ENCODE assay signal across 22 cellular contexts in genomic region chr5:78065663-78066062, GRCh38.
DNase-seq lines count a peak whose midpoint lies in the region; ATAC-seq, FAIRE-seq and TF ChIP-seq lines count a peak whose summit lies in the region.
"Had no signal": no experiment of that assay in that cellular context is flagged by ENCODE, and none has a peak within 500 bp of the region (broad histone marks: within the 10 kb centered on the region; RNA-seq: fewer than 3 reads in every experiment).

No MANE protein-coding gene starts in this region.

- H2AFZ ChIP-seq in SK-N-SH (ENCODE audit: low read depth), result no peak overlapping the region
- H2AFZ ChIP-seq in Loucy (ENCODE audit: low read length), result no peak overlapping the region
- no peak overlapping the region for H2AFZ ChIP-seq in GM12878 (ENCODE audit: control insufficient read depth, low read depth, low read length)

- TF ChIP-seq POLR2A in GM12878 (IDR thresholded peaks at IDR 0.05; ENCODE audit: low read depth, low read length), result no peak

- no peaks in the 10 kb centered on the region for H3K9me2 ChIP-seq in SK-N-SH
- no peaks in the 10 kb centered on the region for H3K9me2 ChIP-seq in Loucy (replicated peaks; ENCODE audit: low read depth, low read length)

- peak; percentile 22 for TF ChIP-seq RAD21 in SK-N-SH (IDR thresholded peaks at IDR 0.05; ENCODE audit: low read length)
- TF ChIP-seq RAD21 in GM12878 (IDR thresholded peaks at IDR 0.05; ENCODE audit: insufficient read depth, low read depth, low read length), result no peak

- H3K79me2 ChIP-seq in SK-N-SH (ENCODE audit: insufficient read depth), result no peaks in the 10 kb centered on the region
- H3K79me2 ChIP-seq in Loucy (ENCODE audit: insufficient read depth, low read length), result no peaks in the 10 kb centered on the region
- no peaks in the 10 kb centered on the region for H3K79me2 ChIP-seq in GM12878 (ENCODE audit: control insufficient read depth, insufficient read depth, low read length)

- TF ChIP-seq EP300 in SK-N-SH (IDR thresholded peaks at IDR 0.05; ENCODE audit: borderline replicate concordance in 1 of 2, low read depth in 1 of 2, low read length in 1 of 2) (no peak), GM12878 (IDR thresholded peaks at IDR 0.05; ENCODE audit: borderline replicate concordance in 1 of 2, control insufficient read depth in 1 of 2, low read depth in 2 of 2, low read length in 2 of 2) (no peak)

- H3K9ac ChIP-seq in SK-N-SH (no peak overlapping the region), Loucy (ENCODE audit: low read depth, low read length, poor library complexity, severe bottlenecking) (no peak overlapping the region), GM12878 (ENCODE audit: control insufficient read depth, insufficient read depth, low read length) (no peak overlapping the region)

- in situ Hi-C loops in GM12878 (cut with MboI), result no loop called here

- no CpG with 5 or more reads among the region's 5 CpGs for WGBS in SK-N-SH (ENCODE audit: low lambda C conversion rate)
- WGBS in GM12878 (ENCODE audit: insufficient coverage, insufficient replicate concordance, low lambda C conversion rate, missing lambda C conversion rate), result 73% methylated on average over 5 of the region's 5 CpGs
- 96 to 99% (median 98%) methylated on average over 5 of the region's 5 CpGs for WGBS in small intestine, 3 donors

- FAIRE-seq in GM12878 (lab: Jason Lieb, UNC), result no peak
- FAIRE-seq in small intestine (lab: Jason Lieb, UNC), result no peak

- TF ChIP-seq CTCF in SK-N-SH (IDR thresholded peaks at IDR 0.05) (0 out of 2 replicates have a peak, but pooled peaks have one; percentile 7), Loucy (conservative IDR thresholded peaks at IDR 0.05; ENCODE audit: low read length) (peak; percentile 30; the same call in 1 of the 2 replicates), GM12878 (IDR thresholded peaks at IDR 0.05 in 2 of 3, conservative IDR thresholded peaks at IDR 0.05 in 1 of 3; ENCODE audit: control insufficient read depth in 2 of 3, extremely low read depth in 1 of 3, insufficient read depth in 1 of 3, low read depth in 3 of 3, low read length in 3 of 3) (peak; percentile 12 to 35 (median 12); a peak in 2 of 6 replicates)

- H3K36me3 ChIP-seq in SK-N-SH (replicated peaks in 1 of 2; ENCODE audit: control insufficient read depth in 1 of 2, insufficient read depth in 2 of 2, low read length in 1 of 2) (peaks cover 0 to 13% of the 10 kb centered on the region in 2 experiments), Loucy (ENCODE audit: insufficient read depth, low read length) (no peaks in the 10 kb centered on the region), GM12878 (ENCODE audit: control insufficient read depth in 2 of 2, insufficient read depth in 2 of 2, low read length in 1 of 2) (peaks cover 0 to 2% of the 10 kb centered on the region in 2 experiments; a peak in 2 of 4 replicates), small intestine (ENCODE audit: control insufficient read depth in 2 of 2, insufficient read depth in 2 of 2, low read length in 2 of 2) (no peaks in the 10 kb centered on the region)
- H3K36me3 ChIP-seq: cardiac muscle cell, right atrium auricular region, thyroid gland had no signal

- H3K4me3 ChIP-seq in SK-N-SH (ENCODE audit: low read depth in 2 of 2, low read length in 1 of 2) (no peak overlapping the region), Loucy (ENCODE audit: low read length, poor library complexity, severe bottlenecking) (no peak overlapping the region), GM12878 (no peak overlapping the region), small intestine (ENCODE audit: low read depth in 1 of 2, low read length in 2 of 2) (no peak overlapping the region)
- H3K4me3 ChIP-seq: cardiac muscle cell, right atrium auricular region, thyroid gland had no signal

- RAD21 ChIA-PET in GM12878 (lab: Charles Lee; ENCODE audit: unreplicated experiment), result no interaction called here

- no TSS peak for BruUV-seq in GM12878 (replicated peaks; lab: Mats Ljungman, UMichigan)

- H3F3A ChIP-seq in SK-N-SH (replicated peaks; ENCODE audit: insufficient read depth), result no peaks in the 10 kb centered on the region
- H3F3A ChIP-seq in Loucy (ENCODE audit: low read depth), result no peaks in the 10 kb centered on the region

- H3K27me3 Mint-ChIP-seq in stimulated activated memory B cell treated with anti-CD40 and anti-IgM and Interleukin-4, amounts not matched to agents 10 μg/mL and 1 μg/mL and 100 μg/mL, for 72 hours, result no peaks in the 10 kb centered on the region
- H3K27me3 Mint-ChIP-seq: activated CD4-positive, alpha-beta T cell treated with anti-CD3 and anti-CD28 coated beads, Interleukin-2, amount 10 ng/mL, durations not matched to agents 7 days and 5 days; activated T-cell treated with anti-CD3 and anti-CD28 coated beads, Interleukin-2, amount 50 U/mL, for 24 hours had no signal

- DNase-seq in SK-N-SH (no peak), GM12878 (ENCODE audit: low read depth, low spot score) (no peak), small intestine (peak; percentile 7), left cardiac atrium (no peak), posterior vena cava (ENCODE audit: low spot score) (no peak)
- DNase-seq: activated CD4-positive, alpha-beta T cell treated with anti-CD3 and anti-CD28 coated beads, Interleukin-2, amount 10 ng/mL, durations not matched to agents 7 days and 5 days; activated T-cell treated with anti-CD3 and anti-CD28 coated beads, Interleukin-2, amount 50 U/mL, for 24 hours; COR-L47; effector CD4-positive, alpha-beta T cell; foreskin fibroblast; KBM-7; NCI-H1694 treated with DMSO at 0.1 percent for 48 hours; NCI-H524 treated with DMSO at 0.1 percent for 48 hours; stimulated activated CD4-positive, alpha-beta T cell treated with anti-CD3 and anti-CD28 coated beads, Interleukin-2, amount 100 ng/mL, for 48 hours; stimulated activated CD8-positive, alpha-beta memory T cell treated with anti-CD3 and anti-CD28 coated beads, Interleukin-4, amount 100 ng/mL, for 48 hours; T-helper 9 cell; thyroid gland had no signal

- H3K27ac ChIP-seq in SK-N-SH (ENCODE audit: low read depth in 2 of 2, low read length in 1 of 2) (no peak overlapping the region), GM12878 (ENCODE audit: control insufficient read depth, insufficient read depth) (no peak overlapping the region), small intestine (ENCODE audit: low read depth in 1 of 2, low read length in 1 of 2) (no peak overlapping the region)
- H3K27ac ChIP-seq: cardiac muscle cell, right atrium auricular region, thyroid gland had no signal

- H3K27ac Mint-ChIP-seq in stimulated activated memory B cell treated with anti-CD40 and anti-IgM and Interleukin-4, amounts not matched to agents 10 μg/mL and 1 μg/mL and 100 μg/mL, for 72 hours, result no peak overlapping the region
- H3K27ac Mint-ChIP-seq: activated CD4-positive, alpha-beta T cell treated with anti-CD3 and anti-CD28 coated beads, Interleukin-2, amount 10 ng/mL, durations not matched to agents 7 days and 5 days; activated T-cell treated with anti-CD3 and anti-CD28 coated beads, Interleukin-2, amount 50 U/mL, for 24 hours had no signal

- CTCF ChIA-PET in SK-N-SH (lab: Yijun Ruan, JAX) (interaction anchor here (0.7 to 1.2 kb wide), 4 partner anchors 9 to 505 kb away, joined by 3 read pairs; no protein-coding TSS in a partner anchor), GM12878 (lab: Yijun Ruan, JAX) (interaction anchor here (0.6 to 1.6 kb wide), 6 partner anchors 8 to 110 kb away, joined by 3 to 5 read pairs (median 4); no protein-coding TSS in a partner anchor)

- peaks cover 14% of the 10 kb centered on the region for H3K9me3 Mint-ChIP-seq in stimulated activated memory B cell treated with anti-CD40 and anti-IgM and Interleukin-4, amounts not matched to agents 10 μg/mL and 1 μg/mL and 100 μg/mL, for 72 hours

- H3K27me3 ChIP-seq in SK-N-SH (ENCODE audit: insufficient read depth), result no peaks in the 10 kb centered on the region
- H3K27me3 ChIP-seq in Loucy (ENCODE audit: insufficient read depth, low read length, poor library complexity, severe bottlenecking), result no peaks in the 10 kb centered on the region
- no peaks in the 10 kb centered on the region for H3K27me3 ChIP-seq in GM12878 (replicated peaks in 1 of 2; ENCODE audit: control insufficient read depth in 2 of 2, insufficient read depth in 2 of 2, low read length in 1 of 2)
- no peaks in the 10 kb centered on the region for H3K27me3 ChIP-seq in small intestine (ENCODE audit: control insufficient read depth in 2 of 2, insufficient read depth in 2 of 2, low read length in 2 of 2)
- H3K27me3 ChIP-seq: cardiac muscle cell, right atrium auricular region, thyroid gland had no signal

- ATAC-seq in SK-N-SH treated with all-trans-retinoic acid at 6 μM for 48 hours (no peak), GM12878 (no peak), left cardiac atrium (no peak)
- ATAC-seq in stimulated activated memory B cell treated with anti-CD40 and anti-IgM and Interleukin-4, amounts not matched to agents 10 μg/mL and 1 μg/mL and 100 μg/mL, for 72 hours, result no peak

- H3K4me1 ChIP-seq in SK-N-SH (ENCODE audit: control insufficient read depth in 1 of 2, insufficient read depth in 2 of 2, low read depth in 1 of 2, low read length in 1 of 2) (no peaks in the 10 kb centered on the region; a peak in 1 of 4 replicates), Loucy (ENCODE audit: insufficient read depth, low read length, poor library complexity, severe bottlenecking) (peaks cover 25% of the 10 kb centered on the region), GM12878 (ENCODE audit: control insufficient read depth, insufficient read depth, low read length) (no peaks in the 10 kb centered on the region), small intestine (ENCODE audit: control insufficient read depth in 2 of 2, insufficient read depth in 1 of 2, low read depth in 1 of 2, low read length in 1 of 2) (no peaks in the 10 kb centered on the region)
- H3K4me1 ChIP-seq: right atrium auricular region, thyroid gland had no signal

- no peaks in the 10 kb centered on the region for H3K4me1 Mint-ChIP-seq in stimulated activated memory B cell treated with anti-CD40 and anti-IgM and Interleukin-4, amounts not matched to agents 10 μg/mL and 1 μg/mL and 100 μg/mL, for 72 hours
- H3K4me1 Mint-ChIP-seq: activated CD4-positive, alpha-beta T cell treated with anti-CD3 and anti-CD28 coated beads, Interleukin-2, amount 10 ng/mL, durations not matched to agents 7 days and 5 days had no signal

- H3K36me3 Mint-ChIP-seq in stimulated activated memory B cell treated with anti-CD40 and anti-IgM and Interleukin-4, amounts not matched to agents 10 μg/mL and 1 μg/mL and 100 μg/mL, for 72 hours, result peaks cover 46% of the 10 kb centered on the region

- H4K20me1 ChIP-seq in SK-N-SH (ENCODE audit: insufficient read depth) (no peaks in the 10 kb centered on the region), Loucy (ENCODE audit: insufficient read depth, low read length, poor library complexity, severe bottlenecking) (no peaks in the 10 kb centered on the region), GM12878 (ENCODE audit: control insufficient read depth, insufficient read depth) (no peaks in the 10 kb centered on the region)

- H3K9me3 ChIP-seq in SK-N-SH, result no peaks in the 10 kb centered on the region
- H3K9me3 ChIP-seq in Loucy (ENCODE audit: insufficient read depth, low read depth, low read length), result peaks cover 6% of the 10 kb centered on the region; the same call in 1 of the 2 replicates
- H3K9me3 ChIP-seq in GM12878 (replicated peaks; ENCODE audit: control insufficient read depth, insufficient read depth, low read length), result no peaks in the 10 kb centered on the region; the same call in none of the 3 replicates
- H3K9me3 ChIP-seq in small intestine (ENCODE audit: control insufficient read depth, low read depth), result no peaks in the 10 kb centered on the region
- H3K9me3 ChIP-seq: thyroid gland had no signal

- intact Hi-C loops in GM12878 (cut with micrococcal nuclease; ENCODE audit: unreplicated experiment) (no loop called here), left cardiac atrium (cut with DNase I) (no loop called here), posterior vena cava (cut with DNase I) (no loop called here)

- SMC1A ChIA-PET in GM12878 (lab: Charles Lee; ENCODE audit: uncharacterized antibody, unreplicated experiment), result interaction anchor here (0.6 to 1.4 kb wide), 6 partner anchors 14 to 267 kb away, joined by 3 to 6 read pairs (median 3); no protein-coding TSS in a partner anchor

- H3K4me2 ChIP-seq in SK-N-SH, result no peak overlapping the region
- H3K4me2 ChIP-seq in Loucy (ENCODE audit: low read depth, low read length, poor library complexity, severe bottlenecking), result no peak overlapping the region
- no peak overlapping the region for H3K4me2 ChIP-seq in GM12878 (ENCODE audit: control insufficient read depth, insufficient read depth)

- POLR2A ChIA-PET in SK-N-SH (lab: Yijun Ruan, JAX), result no interaction called here
- POLR2A ChIA-PET in GM12878 (lab: Charles Lee), result no interaction called here

- H3K4me3 Mint-ChIP-seq in stimulated activated memory B cell treated with anti-CD40 and anti-IgM and Interleukin-4, amounts not matched to agents 10 μg/mL and 1 μg/mL and 100 μg/mL, for 72 hours, result no peak overlapping the region
- H3K4me3 Mint-ChIP-seq: activated CD4-positive, alpha-beta T cell treated with anti-CD3 and anti-CD28 coated beads, Interleukin-2, amount 10 ng/mL, durations not matched to agents 7 days and 5 days; activated T-cell treated with anti-CD3 and anti-CD28 coated beads, Interleukin-2, amount 50 U/mL, for 24 hours had no signal

Comparison
In these comparisons a context has a peak if more than half of its experiments do, and no peak if none do; other contexts are left out.
1. Of the 26 proteins assayed by ChIP-seq in both GM12878 and SK-N-SH: peak only in GM12878: none; only in SK-N-SH: RAD21; in both: CTCF; in neither: 24.